ENCODE assay signal across 15 cellular contexts in the genomic region with DNA sequence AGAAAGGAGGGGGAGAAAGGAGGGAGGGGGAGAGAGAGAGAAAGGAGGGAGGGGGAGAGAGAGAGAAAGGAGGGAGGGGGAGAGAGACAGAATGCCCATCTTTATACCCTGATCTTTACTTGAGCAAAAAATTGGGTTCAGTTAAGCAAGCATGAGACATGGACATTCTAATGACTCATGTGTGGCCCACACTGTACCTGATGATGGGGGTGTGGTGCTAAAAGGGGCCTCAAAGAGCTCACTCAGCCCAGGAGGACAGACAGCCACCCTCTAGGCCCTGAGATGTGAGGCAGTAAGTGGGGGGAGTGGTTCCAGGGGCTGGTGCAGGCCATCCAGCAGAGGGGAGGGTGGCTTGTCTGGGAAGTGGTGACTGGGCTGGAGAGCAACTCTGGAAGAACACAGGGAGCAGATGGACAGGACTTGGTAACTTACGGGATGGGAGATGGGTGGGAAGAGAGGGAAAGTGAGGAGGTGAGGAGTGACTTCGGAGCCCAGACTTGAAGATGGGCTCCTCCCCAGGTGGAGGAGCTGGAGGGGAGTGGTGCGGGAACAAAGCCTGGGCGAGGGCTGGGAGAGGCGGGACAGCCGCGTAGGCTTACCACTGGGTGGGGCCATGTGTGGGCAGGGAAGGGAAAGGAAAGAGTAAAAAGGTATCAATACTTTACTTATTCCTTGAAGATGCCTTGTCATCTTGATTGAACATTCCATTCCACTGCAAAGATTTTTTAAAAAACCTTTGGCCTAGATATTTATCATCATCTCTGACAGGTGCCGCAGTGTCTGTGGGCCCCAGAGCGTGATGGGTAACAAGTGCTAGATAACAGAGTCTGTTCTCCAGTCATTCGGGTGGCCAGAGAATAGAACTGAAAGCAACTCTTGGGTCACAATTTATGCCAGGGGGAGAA. TPM values are rescaled to one million over a fixed set of nuclear protein-coding genes. Genes with fewer than 3 reads are reported as not detected.
DNase-seq lines count a peak whose midpoint lies in the region; ATAC-seq and TF ChIP-seq lines count a peak whose summit lies in the region.
"Had no signal": no experiment of that assay in that cellular context is flagged by ENCODE, and none has a peak within 500 bp of the region (broad histone marks: within the 10 kb centered on the region; RNA-seq: fewer than 3 reads in every experiment).

No MANE protein-coding gene starts in this region.

- peak overlapping the region; percentile 21 for H3K27ac Mint-ChIP-seq in activated CD4-positive, alpha-beta T cell treated with anti-CD3 and anti-CD28 coated beads for 36 hours
- peak overlapping the region; percentile 66 for H3K27ac Mint-ChIP-seq in activated T-helper 17 cell treated with anti-CD3 and anti-CD28 coated beads, Interleukin-2, amount 50 U/mL, for 72 hours
- peak overlapping the region; percentile 67 to 97 for H3K27ac Mint-ChIP-seq in natural killer cell

- H3K4me1 Mint-ChIP-seq in activated CD4-positive, alpha-beta T cell treated with anti-CD3 and anti-CD28 coated beads for 36 hours, result peaks cover 2% of the 10 kb centered on the region
- peaks cover 13% of the 10 kb centered on the region for H3K4me1 Mint-ChIP-seq in activated T-helper 17 cell treated with anti-CD3 and anti-CD28 coated beads, Interleukin-2, amount 50 U/mL, for 72 hours
- H3K4me1 Mint-ChIP-seq in natural killer cell, result peaks cover 28 to 67% of the 10 kb centered on the region in 2 donors

- no peak overlapping the region for H3K4me3 Mint-ChIP-seq in activated CD4-positive, alpha-beta T cell treated with anti-CD3 and anti-CD28 coated beads for 36 hours
- no peak overlapping the region for H3K4me3 Mint-ChIP-seq in activated T-helper 17 cell treated with anti-CD3 and anti-CD28 coated beads, Interleukin-2, amount 50 U/mL, for 72 hours
- no peak overlapping the region for H3K4me3 Mint-ChIP-seq in natural killer cell

- H3K36me3 ChIP-seq in lower lobe of right lung (peaks cover 40% of the 10 kb centered on the region), HAP-1 (replicated peaks) (peaks cover 30% of the 10 kb centered on the region)

- intact Hi-C loops in activated CD4-positive, alpha-beta T cell treated with anti-CD3 and anti-CD28 coated beads for 36 hours (cut with DNase I, micrococcal nuclease), result loop anchor here in 1 of 2 experiments (1.0 to 2.0 kb wide), 2 partner anchors 27 to 32 kb away; a partner anchor contains a TSS
- intact Hi-C loops in natural killer cell (cut with micrococcal nuclease), result no loop called here
- intact Hi-C loops in lower lobe of right lung (cut with DNase I), result no loop called here

- peaks cover 67% of the 10 kb centered on the region for H3K36me3 Mint-ChIP-seq in activated CD4-positive, alpha-beta T cell treated with anti-CD3 and anti-CD28 coated beads for 36 hours (ENCODE audit: low read depth)
- H3K36me3 Mint-ChIP-seq in activated T-helper 17 cell treated with anti-CD3 and anti-CD28 coated beads, Interleukin-2, amount 50 U/mL, for 72 hours (ENCODE audit: low read depth), result peaks cover 48% of the 10 kb centered on the region
- peaks cover 4% of the 10 kb centered on the region for H3K36me3 Mint-ChIP-seq in natural killer cell

- CTCF ChIA-PET in activated CD4-positive, alpha-beta T cell treated with anti-CD3 and anti-CD28 coated beads for 36 hours (lab: Charles Lee), result interaction anchor here (0.5 kb wide), 1 partner anchor 505 kb away, joined by 3 read pairs; no protein-coding TSS in a partner anchor

- no peak for TF ChIP-seq CTCF in natural killer cell (IDR thresholded peaks at IDR 0.05)
- no peak for TF ChIP-seq CTCF in lower lobe of right lung (IDR thresholded peaks at IDR 0.05)

- H3K4me1 ChIP-seq in lower lobe of right lung, result no peaks in the 10 kb centered on the region
- H3K4me1 ChIP-seq in HAP-1, result no peaks in the 10 kb centered on the region
- H3K4me1 ChIP-seq: parathyroid adenoma, upper lobe of right lung had no signal

- POLR2A ChIA-PET in activated CD4-positive, alpha-beta T cell treated with anti-CD3 and anti-CD28 coated beads for 36 hours (lab: Charles Lee), result interaction anchor here (0.7 kb wide), 1 partner anchor 35 kb away, joined by 4 read pairs; no protein-coding TSS in a partner anchor

- H3K9me3 ChIP-seq in lower lobe of right lung (no peaks in the 10 kb centered on the region), HAP-1 (no peaks in the 10 kb centered on the region)
- H3K9me3 ChIP-seq: upper lobe of right lung had no signal

- H3K27ac ChIP-seq in lower lobe of right lung, result no peak overlapping the region
- H3K27ac ChIP-seq: parathyroid adenoma, upper lobe of right lung had no signal

- DNase-seq in activated CD4-positive, alpha-beta T cell treated with anti-CD3 and anti-CD28 coated beads for 36 hours, result peak; percentile 42
- no peak for DNase-seq in activated CD4-positive, alpha-beta T cell treated with anti-CD3 and anti-CD28 coated beads, Interleukin-2, amount 50 U/mL, for 4 hours
- DNase-seq in D341Med (ENCODE audit: low spot score), result peak; percentile 33
- DNase-seq in natural killer cell, result no peak
- no peak for DNase-seq in lower lobe of right lung
- DNase-seq in HAP-1 (ENCODE audit: low spot score in 2 of 2), result no peak
- no peak for DNase-seq in occipital lobe (lab: John Stamatoyannopoulos, UW)
- DNase-seq: effector memory CD4-positive, alpha-beta T cell; MM.1S; NCI-H187; NCI-H510A had no signal

- no peaks in the 10 kb centered on the region for H3K27me3 Mint-ChIP-seq in activated CD4-positive, alpha-beta T cell treated with anti-CD3 and anti-CD28 coated beads for 36 hours
- no peaks in the 10 kb centered on the region for H3K27me3 Mint-ChIP-seq in activated T-helper 17 cell treated with anti-CD3 and anti-CD28 coated beads, Interleukin-2, amount 50 U/mL, for 72 hours
- H3K27me3 Mint-ChIP-seq in natural killer cell (ENCODE audit: low read depth in 2 of 2), result no peaks in the 10 kb centered on the region

- H3K27me3 ChIP-seq in lower lobe of right lung (ENCODE audit: low read depth) (no peaks in the 10 kb centered on the region), HAP-1 (ENCODE audit: low read depth) (no peaks in the 10 kb centered on the region)
- H3K27me3 ChIP-seq: upper lobe of right lung had no signal

- peak; percentile 47 for ATAC-seq in activated CD4-positive, alpha-beta T cell treated with anti-CD3 and anti-CD28 coated beads for 36 hours
- peak; percentile 82 for ATAC-seq in activated T-helper 17 cell treated with anti-CD3 and anti-CD28 coated beads, Interleukin-2, amount 50 U/mL, for 72 hours (replicated peaks)
- ATAC-seq in natural killer cell (peak; percentile 48 to 88 (median 58)), lower lobe of right lung (no peak)
- ATAC-seq: upper lobe of right lung had no signal

- in situ Hi-C loops in HAP-1 (cut with MboI; ENCODE audit: low sequenced_read_pairs), result no loop called here

- no peaks in the 10 kb centered on the region for H3K9me3 Mint-ChIP-seq in activated CD4-positive, alpha-beta T cell treated with anti-CD3 and anti-CD28 coated beads for 36 hours (ENCODE audit: low read depth)
- H3K9me3 Mint-ChIP-seq in activated T-helper 17 cell treated with anti-CD3 and anti-CD28 coated beads, Interleukin-2, amount 50 U/mL, for 72 hours, result peaks cover 4% of the 10 kb centered on the region
- no peaks in the 10 kb centered on the region for H3K9me3 Mint-ChIP-seq in natural killer cell

- H3K4me3 ChIP-seq in lower lobe of right lung (no peak overlapping the region), HAP-1 (no peak overlapping the region)
- H3K4me3 ChIP-seq: upper lobe of right lung had no signal

RNA-seq across cellular contexts. Expression of a gene that starts 32.3 kb away (rescaled TPM):
- 10 to 100 TPM; 26.2 to 28.4 TPM for total RNA-seq in activated CD4-positive, alpha-beta T cell treated with anti-CD3 and anti-CD28 coated beads for 36 hours
- total RNA-seq in activated T-helper 17 cell treated with anti-CD3 and anti-CD28 coated beads, Interleukin-2, amount 50 U/mL, for 72 hours, result 10 to 100 TPM in 1 of 2 donors, 1 to 10 TPM in 1; 9.6 to 27.6 TPM
- total RNA-seq in natural killer cell (10 to 100 TPM; 18.7 to 37.4 (median 29.9) TPM), lower lobe of right lung (292 TPM), occipital lobe (202 TPM)

RNA-seq across cellular contexts. Expression of a gene that starts 43.6 kb away (rescaled TPM):
- 100 to 1,000 TPM; 100 to 125 TPM for total RNA-seq in activated CD4-positive, alpha-beta T cell treated with anti-CD3 and anti-CD28 coated beads for 36 hours
- 100 to 1,000 TPM; 125 to 137 TPM for total RNA-seq in activated T-helper 17 cell treated with anti-CD3 and anti-CD28 coated beads, Interleukin-2, amount 50 U/mL, for 72 hours
- total RNA-seq in natural killer cell (100 to 1,000 TPM; 218 to 316 (median 228) TPM), lower lobe of right lung (18.4 TPM), occipital lobe (0.62 TPM)
- total RNA-seq: SK-MEL-5 had no signal

Comparison
In these comparisons a context has a peak if more than half of its experiments do, and no peak if none do; other contexts are left out.
1. DNase-seq: peak in activated CD4-positive, alpha-beta T cell treated with anti-CD3 and anti-CD28 coated beads for 36 hours (single experiment) and D341Med (single experiment); none in activated CD4-positive, alpha-beta T cell treated with anti-CD3 and anti-CD28 coated beads, Interleukin-2, amount 50 U/mL, for 4 hours (0 of 2), natural killer cell (single experiment), lower lobe of right lung (single experiment), HAP-1 (0 of 2) and occipital lobe (single experiment).
2. ATAC-seq: peak in activated CD4-positive, alpha-beta T cell treated with anti-CD3 and anti-CD28 coated beads for 36 hours (single experiment), activated T-helper 17 cell treated with anti-CD3 and anti-CD28 coated beads, Interleukin-2, amount 50 U/mL, for 72 hours (single experiment) and natural killer cell (3 of 3); none in lower lobe of right lung (0 of 2).
3. H3K27ac Mint-ChIP-seq: peak in every context shown above with its lines; median percentile 82 in natural killer cell; 66 in activated T-helper 17 cell treated with anti-CD3 and anti-CD28 coated beads, Interleukin-2, amount 50 U/mL, for 72 hours; 21 in activated CD4-positive, alpha-beta T cell treated with anti-CD3 and anti-CD28 coated beads for 36 hours.
4. RNA of a gene that starts 43.6 kb away (total RNA-seq): 218 to 316 TPM in natural killer cell, 125 to 137 TPM in activated T-helper 17 cell treated with anti-CD3 and anti-CD28 coated beads, Interleukin-2, amount 50 U/mL, for 72 hours, 100 to 125 TPM in activated CD4-positive, alpha-beta T cell treated with anti-CD3 and anti-CD28 coated beads for 36 hours and 18.4 TPM in lower lobe of right lung (single experiment); 0.62 TPM in occipital lobe (single experiment); every median in the first group is over 10 times any median in the second.